ENCODE assay signal across 1 cellular context in genomic region chr12:49539406-49540228, GRCh38.
TF ChIP-seq lines count a peak whose summit lies in the region.

No MANE protein-coding gene starts in this region.

TF ChIP-seq in A549, 52 proteins besides CTCF, POLR2A, EP300 and RAD21 (continued from another document):
- TF ChIP-seq REST (IDR thresholded peaks at IDR 0.05) (no peak), ATOH8 (CRISPR knock-in tag; IDR thresholded peaks at IDR 0.05; ENCODE audit: low read depth) (no peak), ZC3H11A (IDR thresholded peaks at IDR 0.05) (no peak), RCOR1 (IDR thresholded peaks at IDR 0.05; ENCODE audit: low read depth, low read length) (no peak), PBX3 (IDR thresholded peaks at IDR 0.05) (no peak), MAFK (IDR thresholded peaks at IDR 0.05; ENCODE audit: partially characterized antibody) (no peak), RARB (CRISPR knock-in tag; IDR thresholded peaks at IDR 0.05) (no peak), BHLHE40 (IDR thresholded peaks at IDR 0.05; ENCODE audit: low read depth, low read length) (no peak), PHF8 (IDR thresholded peaks at IDR 0.05; ENCODE audit: borderline replicate concordance, low read depth) (no peak), HOXA7 (CRISPR knock-in tag; IDR thresholded peaks at IDR 0.05) (no peak)
